In the genomic region with DNA sequence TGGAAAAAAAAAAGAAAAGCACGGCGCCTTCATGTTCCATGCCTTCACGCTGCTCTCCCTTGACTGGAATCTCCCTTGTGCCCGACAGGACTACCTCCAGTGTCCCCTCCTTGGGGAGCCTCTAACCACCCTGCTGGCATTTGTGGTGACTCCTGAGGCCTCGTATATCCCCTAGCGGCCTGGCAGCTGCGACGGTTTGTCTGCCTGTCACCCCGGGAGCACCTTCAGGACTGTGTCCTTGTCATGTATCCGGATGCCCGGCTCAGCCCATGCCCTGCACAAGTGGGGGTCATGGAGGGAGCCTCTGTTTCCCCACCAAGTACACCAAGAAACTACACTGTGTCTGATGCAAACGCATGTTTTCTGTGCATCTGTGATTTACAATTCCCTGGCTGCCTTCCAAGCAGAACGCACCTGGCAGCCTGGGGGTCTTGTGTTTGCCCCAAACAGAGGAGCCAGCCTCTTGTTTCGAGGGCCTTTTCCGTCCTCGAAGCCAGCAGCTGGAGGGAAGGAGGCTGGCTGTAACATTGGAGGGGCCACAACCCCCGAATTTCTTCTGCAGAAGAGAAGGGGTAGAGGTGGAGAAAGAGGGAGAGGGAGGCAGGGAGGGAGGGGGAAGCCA, we compare ENCODE assay signal across 20 cellular contexts. TPM values are rescaled to one million over a fixed set of nuclear protein-coding genes. Genes with fewer than 3 reads are reported as not detected.
DNase-seq lines count a peak whose midpoint lies in the region; ATAC-seq, FAIRE-seq and TF ChIP-seq lines count a peak whose summit lies in the region.
"Had no signal": no experiment of that assay in that cellular context is flagged by ENCODE, and none has a peak within 500 bp of the region (broad histone marks: within the 10 kb centered on the region; RNA-seq: fewer than 3 reads in every experiment).

No MANE protein-coding gene starts in this region.

- no peaks in the 10 kb centered on the region for H3K79me2 ChIP-seq in trophoblast cell (ENCODE audit: control insufficient read depth, insufficient read depth, low read length, poor library complexity)
- no peaks in the 10 kb centered on the region for H3K79me2 ChIP-seq in mesendoderm (ENCODE audit: control insufficient read depth, insufficient read depth, low read length)

- H4K91ac ChIP-seq in trophoblast cell (ENCODE audit: low read depth, low read length), result peak overlapping the region; percentile 16

- TF ChIP-seq CTCF in A549 (IDR thresholded peaks at IDR 0.05), result no peak
- TF ChIP-seq CTCF in coronary artery (IDR thresholded peaks at IDR 0.05), result no peak

- H3K14ac ChIP-seq in trophoblast cell (ENCODE audit: low read length), result no peak overlapping the region

- H3K9me3 Mint-ChIP-seq in activated T-helper 2 cell treated with anti-CD3 and anti-CD28 coated beads, Interferon-gamma antibody, Interleukin-2, Interleukin-4, amounts not matched to agents 10 μg/mL and 5 μg/mL and 100 μg/mL, durations not matched to agents 14 hours and 24 hours and 36 hours, result peaks cover 4% of the 10 kb centered on the region
- H3K9me3 Mint-ChIP-seq: activated naive CD8-positive, alpha-beta T cell treated with anti-CD3 and anti-CD28 coated beads, Interleukin-2, amount 50 U/mL, for 24 hours had no signal

- 74% methylated on average over 17 of the region's 17 CpGs for WGBS in A549 (ENCODE audit: missing lambda C conversion rate)
- WGBS in trophoblast cell (ENCODE audit: extremely low coverage, insufficient coverage, insufficient read length), result no CpG with 5 or more reads among the region's 17 CpGs
- no CpG with 5 or more reads among the region's 17 CpGs for WGBS in mesendoderm (ENCODE audit: extremely low coverage, insufficient coverage, low lambda C conversion rate)

- peak overlapping the region; percentile 16 for H2BK12ac ChIP-seq in trophoblast cell (ENCODE audit: low read length)

- H3K27me3 Mint-ChIP-seq in activated T-helper 2 cell treated with anti-CD3 and anti-CD28 coated beads, Interferon-gamma antibody, Interleukin-2, Interleukin-4, amounts not matched to agents 10 μg/mL and 5 μg/mL and 100 μg/mL, durations not matched to agents 14 hours and 24 hours and 36 hours (ENCODE audit: low read depth), result peaks cover 2% of the 10 kb centered on the region

- H3K27me3 ChIP-seq in trophoblast cell (ENCODE audit: insufficient read depth, low read length), result no peaks in the 10 kb centered on the region
- H3K27me3 ChIP-seq in mesendoderm (ENCODE audit: insufficient read depth, low read length, poor library complexity), result no peaks in the 10 kb centered on the region

- H2BK120ac ChIP-seq in trophoblast cell (ENCODE audit: insufficient read depth, low read length, poor library complexity) (no peak overlapping the region), mesendoderm (ENCODE audit: low read depth, low read length) (no peak overlapping the region)

- DNase-seq in A549 (ENCODE audit: low read depth in 1 of 2, low spot score in 1 of 2) (no peak), NCI-H1092 (lab: John Stamatoyannopoulos, UW) (peak; percentile 17), coronary artery (ENCODE audit: low spot score) (no peak), trophoblast cell (no peak), mesendoderm (no peak), GM03348 (ENCODE audit: low spot score) (no peak)
- no peak for DNase-seq in activated T-helper 2 cell treated with anti-CD3 and anti-CD28 coated beads, Interferon-gamma antibody, Interleukin-2, Interleukin-4, amounts not matched to agents 10 μg/mL and 5 μg/mL and 100 μg/mL, durations not matched to agents 14 hours and 24 hours and 36 hours (ENCODE audit: low spot score)
- DNase-seq: activated naive CD8-positive, alpha-beta T cell treated with anti-CD3 and anti-CD28 coated beads, Interleukin-2, amount 50 U/mL, for 24 hours; DMS153; erythroblast; hippocampal formation; Kasumi-1; natural killer cell; NCI-H2029 treated with DMSO at 0.1 percent for 48 hours; stimulated activated naive CD8-positive, alpha-beta T cell treated with anti-CD3 and anti-CD28 coated beads, Interleukin-15, amount 100 ng/mL, for 72 hours; WERI-Rb-1 had no signal

- H3K4ac ChIP-seq in trophoblast cell (ENCODE audit: low read depth, low read length) (no peak overlapping the region), mesendoderm (ENCODE audit: low read depth, low read length) (no peak overlapping the region)

- H3K9ac ChIP-seq in trophoblast cell (ENCODE audit: low read length), result no peak overlapping the region
- H3K9ac ChIP-seq in mesendoderm (ENCODE audit: low read length), result no peak overlapping the region

- peaks cover 75% of the 10 kb centered on the region for H3K4me1 ChIP-seq in A549
- H3K4me1 ChIP-seq in trophoblast cell (ENCODE audit: control insufficient read depth in 1 of 2, insufficient read depth in 2 of 2, low read length in 2 of 2), result peaks cover 20 to 25% of the 10 kb centered on the region in 2 experiments
- peaks cover 5% of the 10 kb centered on the region for H3K4me1 ChIP-seq in mesendoderm (ENCODE audit: control insufficient read depth, low read depth, low read length)

- TF ChIP-seq EP300 in A549 (IDR thresholded peaks at IDR 0.05), result no peak

- H3K36me3 Mint-ChIP-seq in activated T-helper 2 cell treated with anti-CD3 and anti-CD28 coated beads, Interferon-gamma antibody, Interleukin-2, Interleukin-4, amounts not matched to agents 10 μg/mL and 5 μg/mL and 100 μg/mL, durations not matched to agents 14 hours and 24 hours and 36 hours (ENCODE audit: low read depth), result no peaks in the 10 kb centered on the region
- H3K36me3 Mint-ChIP-seq: natural killer cell had no signal

- H2BK15ac ChIP-seq in mesendoderm (replicated peaks; ENCODE audit: low read depth), result no peak overlapping the region

- H2AFZ ChIP-seq in trophoblast cell (ENCODE audit: insufficient read depth, low read length, poor library complexity), result no peak overlapping the region

- H4K5ac ChIP-seq in mesendoderm (ENCODE audit: low read length), result no peak overlapping the region

- peak overlapping the region; percentile 100 for H3K27ac ChIP-seq in A549
- peak overlapping the region; percentile 61 to 98 for H3K27ac ChIP-seq in coronary artery
- no peak overlapping the region for H3K27ac ChIP-seq in trophoblast cell (ENCODE audit: low read depth, low read length)
- no peak overlapping the region for H3K27ac ChIP-seq in mesendoderm (ENCODE audit: low read depth, low read length)
- H3K27ac ChIP-seq: WERI-Rb-1 had no signal

- no peak for ATAC-seq in A549
- ATAC-seq in GM21723 (IDR thresholded peaks at IDR 0.05; ENCODE audit: unreplicated experiment), result no peak
- ATAC-seq: activated naive CD8-positive, alpha-beta T cell treated with anti-CD3 and anti-CD28 coated beads, Interleukin-2, amount 50 U/mL, for 24 hours; left lobe of liver; natural killer cell; sciatic nerve; stimulated activated naive CD8-positive, alpha-beta T cell treated with anti-CD3 and anti-CD28 coated beads, Interleukin-15, amount 100 ng/mL, for 72 hours had no signal

- H2BK5ac ChIP-seq in trophoblast cell (ENCODE audit: low read depth, low read length, poor library complexity), result no peak overlapping the region
- no peak overlapping the region for H2BK5ac ChIP-seq in mesendoderm (ENCODE audit: low read length)

- peak overlapping the region; percentile 68 for H3K4me2 ChIP-seq in A549
- H3K4me2 ChIP-seq in trophoblast cell (ENCODE audit: low read length), result no peak overlapping the region
- no peak overlapping the region for H3K4me2 ChIP-seq in mesendoderm (ENCODE audit: low read length)

- H4K12ac ChIP-seq in trophoblast cell (ENCODE audit: low read depth, low read length), result no peak overlapping the region

- POLR2A ChIA-PET in A549 (lab: Yijun Ruan, JAX), result no interaction called here

- no peak for TF ChIP-seq POLR2A in A549 (IDR thresholded peaks at IDR 0.05; ENCODE audit: low read length)

- no peak for TF ChIP-seq RAD21 in A549 (conservative IDR thresholded peaks at IDR 0.05 in 1 of 2, IDR thresholded peaks at IDR 0.05 in 1 of 2)

- CTCF ChIA-PET in A549 (lab: Yijun Ruan, JAX), result interaction anchor here (0.6 to 1.1 kb wide), 2 partner anchors 11 to 409 kb away, joined by 3 read pairs; no protein-coding TSS in a partner anchor

- H3K79me1 ChIP-seq in trophoblast cell (ENCODE audit: low read length), result peaks cover 11% of the 10 kb centered on the region
- H3K79me1 ChIP-seq in mesendoderm (ENCODE audit: low read length), result no peaks in the 10 kb centered on the region

- H4K8ac ChIP-seq in trophoblast cell (ENCODE audit: low read depth, low read length), result no peak overlapping the region
- H4K8ac ChIP-seq in mesendoderm (ENCODE audit: low read depth, low read length), result no peak overlapping the region

- H3K4me1 Mint-ChIP-seq in activated T-helper 2 cell treated with anti-CD3 and anti-CD28 coated beads, Interferon-gamma antibody, Interleukin-2, Interleukin-4, amounts not matched to agents 10 μg/mL and 5 μg/mL and 100 μg/mL, durations not matched to agents 14 hours and 24 hours and 36 hours (ENCODE audit: low read depth), result peaks cover 4% of the 10 kb centered on the region

- no peak overlapping the region for H3K27ac Mint-ChIP-seq in activated T-helper 2 cell treated with anti-CD3 and anti-CD28 coated beads, Interferon-gamma antibody, Interleukin-2, Interleukin-4, amounts not matched to agents 10 μg/mL and 5 μg/mL and 100 μg/mL, durations not matched to agents 14 hours and 24 hours and 36 hours
- H3K27ac Mint-ChIP-seq: activated naive CD8-positive, alpha-beta T cell treated with anti-CD3 and anti-CD28 coated beads, Interleukin-2, amount 50 U/mL, for 24 hours; natural killer cell had no signal

- intact Hi-C loops in activated T-helper 2 cell treated with anti-CD3 and anti-CD28 coated beads, Interferon-gamma antibody, Interleukin-2, Interleukin-4, amounts not matched to agents 10 μg/mL and 5 μg/mL and 100 μg/mL, durations not matched to agents 14 hours and 24 hours and 36 hours (cut with micrococcal nuclease), result no loop called here

- no peak overlapping the region for H3K18ac ChIP-seq in trophoblast cell (ENCODE audit: low read length)
- no peak overlapping the region for H3K18ac ChIP-seq in mesendoderm (ENCODE audit: low read length)

- H3K9me3 ChIP-seq in A549 (no peaks in the 10 kb centered on the region), trophoblast cell (ENCODE audit: insufficient read depth, low read depth, low read length) (peaks cover 5% of the 10 kb centered on the region)

- H3K4me3 Mint-ChIP-seq in activated T-helper 2 cell treated with anti-CD3 and anti-CD28 coated beads, Interferon-gamma antibody, Interleukin-2, Interleukin-4, amounts not matched to agents 10 μg/mL and 5 μg/mL and 100 μg/mL, durations not matched to agents 14 hours and 24 hours and 36 hours (ENCODE audit: low read depth), result no peak overlapping the region
- H3K4me3 Mint-ChIP-seq: activated naive CD8-positive, alpha-beta T cell treated with anti-CD3 and anti-CD28 coated beads, Interleukin-2, amount 50 U/mL, for 24 hours; natural killer cell; stimulated activated naive CD8-positive, alpha-beta T cell treated with anti-CD3 and anti-CD28 coated beads, Interleukin-15, amount 100 ng/mL, for 72 hours had no signal

- H3K56ac ChIP-seq in mesendoderm (ENCODE audit: low read length), result no peak overlapping the region

- no peaks in the 10 kb centered on the region for H3K36me3 ChIP-seq in trophoblast cell (ENCODE audit: control insufficient read depth in 1 of 2, insufficient read depth in 2 of 2, low read length in 2 of 2)
- no peaks in the 10 kb centered on the region for H3K36me3 ChIP-seq in mesendoderm (ENCODE audit: control insufficient read depth, insufficient read depth, low read length)
- H3K36me3 ChIP-seq: WERI-Rb-1 had no signal

- FAIRE-seq in A549 (lab: Jason Lieb, UNC), result no peak
- FAIRE-seq: colon had no signal

- H3K4me3 ChIP-seq in A549 (no peak overlapping the region), coronary artery (no peak overlapping the region), trophoblast cell (ENCODE audit: low read depth, low read length) (no peak overlapping the region), mesendoderm (ENCODE audit: low read length) (no peak overlapping the region)

- H2AK5ac ChIP-seq in trophoblast cell (ENCODE audit: low read length), result peak overlapping the region; percentile 2
- no peak overlapping the region for H2AK5ac ChIP-seq in mesendoderm (ENCODE audit: low read length)

- no peak overlapping the region for H3K23ac ChIP-seq in trophoblast cell (ENCODE audit: low read length)
- no peak overlapping the region for H3K23ac ChIP-seq in mesendoderm (ENCODE audit: low read length)

RNA-seq across cellular contexts. Expression of gene TWIST2, which starts 18.9 kb away (rescaled TPM):
- polyA plus RNA-seq in A549 (2011; rRNA removed) (5.4 and 8.2 TPM in 2 replicates), A549 (2017; fragmentation: RNase III; extraction: RNeasy Plus Mini Kit Qiagen cat#74134 plus additional on column Dnase treatment) (6.0 to 8.7 TPM (median 7.1 TPM) in 3 replicates)
- polyA plus RNA-seq in A549 (2012; cell fraction: cytosol; rRNA removed), result 22.0 and 31.0 TPM in 2 replicates
- polyA plus RNA-seq in A549 (2012; cell fraction: nucleus; rRNA removed), result 19.3 and 23.2 TPM in 2 replicates
- 3.6 and 6.2 TPM in 2 replicates for polyA minus RNA-seq in A549 (2011; rRNA and poly(A)+ RNA removed)
- polyA plus RNA-seq in trophoblast cell (2013), result 26.0 and 27.7 TPM in 2 replicates
- not detected in 2 replicates for total RNA-seq in activated T-helper 2 cell treated with anti-CD3 and anti-CD28 coated beads, Interferon-gamma antibody, Interleukin-2, Interleukin-4, amounts not matched to agents 10 μg/mL and 5 μg/mL and 100 μg/mL, durations not matched to agents 14 hours and 24 hours and 36 hours
- polyA plus RNA-seq in mesendoderm (2013, experiment 1 of 2), result 2.9 TPM
- polyA plus RNA-seq in mesendoderm (2013, experiment 2 of 2), result 3.1 TPM
- total RNA-seq: left lobe of liver, natural killer cell had no signal

Comparison
In these comparisons a context has a peak if more than half of its experiments do, and no peak if none do; other contexts are left out.
1. H3K27ac ChIP-seq: peak in A549 (2 of 2) and coronary artery (2 of 2); none in trophoblast cell (single experiment) and mesendoderm (single experiment).